8 cellular contexts compared by ENCODE assay signal in the genomic region with DNA sequence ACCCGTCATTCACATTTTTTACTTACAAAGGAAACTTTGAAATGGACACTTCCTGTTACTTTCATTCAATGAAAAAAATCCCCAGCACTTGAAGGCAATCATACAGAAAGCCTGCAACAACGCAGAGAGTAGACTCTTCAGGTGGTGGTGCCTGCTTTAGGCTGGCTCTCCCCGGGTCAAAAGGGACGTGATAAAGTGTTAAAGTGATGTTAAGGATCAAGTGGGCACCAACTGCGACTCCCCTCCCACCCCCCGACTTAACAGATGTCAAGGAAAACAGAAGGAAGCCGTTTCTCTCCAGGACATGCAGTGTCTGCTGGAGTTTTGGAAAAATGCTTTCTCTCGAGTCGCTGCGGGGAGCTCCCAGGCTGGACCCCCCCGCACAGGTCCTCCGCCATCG. TPM values are rescaled to one million over a fixed set of nuclear protein-coding genes. Genes with fewer than 3 reads are reported as not detected.
DNase-seq lines count a peak whose midpoint lies in the region; ATAC-seq and TF ChIP-seq lines count a peak whose summit lies in the region.

No MANE protein-coding gene starts in this region.

- intact Hi-C loops in activated naive CD4-positive, alpha-beta T cell treated with anti-CD3 and anti-CD28 coated beads for 36 hours (cut with micrococcal nuclease): loop anchor here (2.0 kb wide), 1 partner anchor 32 kb away; a partner anchor contains a TSS

- H3K4me3 ChIP-seq in fibroblast of the aortic adventitia (ENCODE audit: low read depth, low read length) (peak overlapping the region; percentile 55), skeletal muscle satellite cell (ENCODE audit: low read length) (peak overlapping the region; percentile 65)

- H3K4me1 ChIP-seq in skeletal muscle satellite cell (ENCODE audit: control insufficient read depth, insufficient read depth, low read length): peaks cover 51% of the 10 kb centered on the region

- peaks cover 9% of the 10 kb centered on the region for H3K27me3 Mint-ChIP-seq in activated naive CD4-positive, alpha-beta T cell treated with anti-CD3 and anti-CD28 coated beads for 36 hours (ENCODE audit: low read depth)
- peaks cover 22 to 27% of the 10 kb centered on the region in 2 donors for H3K27me3 Mint-ChIP-seq in T-cell

- peaks cover 4% of the 10 kb centered on the region for H3K4me1 Mint-ChIP-seq in activated naive CD4-positive, alpha-beta T cell treated with anti-CD3 and anti-CD28 coated beads for 36 hours (ENCODE audit: low read depth)
- peaks cover 7 to 8% (median 7%) of the 10 kb centered on the region in 3 donors for H3K4me1 Mint-ChIP-seq in T-cell

- ATAC-seq in T-cell (replicated peaks in 1 of 4): peak; percentile 34 to 53 (median 50)

- H3K36me3 ChIP-seq in skeletal muscle satellite cell (ENCODE audit: insufficient read depth, low read length): peaks cover 4% of the 10 kb centered on the region

- H3K9me3 ChIP-seq in skeletal muscle satellite cell (replicated peaks; ENCODE audit: low read length): no peaks in the 10 kb centered on the region

- POLR2A ChIA-PET in T-cell (lab: Charles Lee): interaction anchor here in 1 of 2 donors (0.6 kb wide), 1 partner anchor 8 kb away, joined by 3 read pairs; no protein-coding TSS in a partner anchor

- peak overlapping the region; percentile 85 for H3K4me2 ChIP-seq in skeletal muscle satellite cell (ENCODE audit: low read length)

- H3K36me3 Mint-ChIP-seq in activated naive CD4-positive, alpha-beta T cell treated with anti-CD3 and anti-CD28 coated beads for 36 hours (ENCODE audit: low read depth): no peaks in the 10 kb centered on the region
- H3K36me3 Mint-ChIP-seq in T-cell: no peaks in the 10 kb centered on the region

- H3K27ac Mint-ChIP-seq in activated naive CD4-positive, alpha-beta T cell treated with anti-CD3 and anti-CD28 coated beads for 36 hours: no peak overlapping the region
- H3K27ac Mint-ChIP-seq in T-cell: no peak overlapping the region

- no peaks in the 10 kb centered on the region for H3K27me3 ChIP-seq in skeletal muscle satellite cell (ENCODE audit: control insufficient read depth, insufficient read depth, low read length)

- CTCF ChIA-PET in activated naive CD4-positive, alpha-beta T cell treated with anti-CD3 and anti-CD28 coated beads for 36 hours (lab: Charles Lee): interaction anchor here (0.9 kb wide), 1 partner anchor 18 kb away, joined by 3 read pairs; no protein-coding TSS in a partner anchor
- CTCF ChIA-PET in T-cell (lab: Charles Lee): interaction anchor here (0.7 to 0.9 kb wide), 2 partner anchors 485 to 762 kb away, joined by 3 to 9 read pairs; no protein-coding TSS in a partner anchor

- peak; percentile 18 for DNase-seq in activated naive CD4-positive, alpha-beta T cell treated with anti-CD3 and anti-CD28 coated beads for 36 hours
- no peak for DNase-seq in activated naive CD4-positive, alpha-beta T cell treated with Interleukin-2 at 50 U/mL for 16 hours
- DNase-seq in T-cell (peak in 5 of 34 experiments; percentile 2 to 13 (median 11)), fibroblast of the aortic adventitia (ENCODE audit: low read depth) (peak; percentile 22), DMS 273 (lab: John Stamatoyannopoulos, UW; ENCODE audit: unreplicated experiment) (no peak), SIG-M5 treated with dmso at 0.1 percent for 504 hours (lab: John Stamatoyannopoulos, UW; ENCODE audit: unreplicated experiment) (no peak), NCI-H446 treated with DMSO at 0.1 percent for 48 hours (lab: John Stamatoyannopoulos, UW) (no peak)

- TF ChIP-seq CTCF in fibroblast of the aortic adventitia (IDR thresholded peaks at IDR 0.05; ENCODE audit: insufficient read depth, low read length): no peak

- peak overlapping the region; percentile 61 for H3K4me3 Mint-ChIP-seq in activated naive CD4-positive, alpha-beta T cell treated with anti-CD3 and anti-CD28 coated beads for 36 hours
- H3K4me3 Mint-ChIP-seq in T-cell: peak overlapping the region; percentile 79 to 84 (median 80)

- H3K9ac ChIP-seq in skeletal muscle satellite cell (ENCODE audit: low read depth, low read length): peak overlapping the region; percentile 69

- H3K9me3 Mint-ChIP-seq in activated naive CD4-positive, alpha-beta T cell treated with anti-CD3 and anti-CD28 coated beads for 36 hours: no peaks in the 10 kb centered on the region
- H3K9me3 Mint-ChIP-seq in T-cell: no peaks in the 10 kb centered on the region

RNA-seq across cellular contexts. Expression of a gene that starts 0.4 kb away (rescaled TPM):
- under 1 TPM; 0.29 to 0.77 TPM for total RNA-seq in activated naive CD4-positive, alpha-beta T cell treated with anti-CD3 and anti-CD28 coated beads for 36 hours
- total RNA-seq in T-cell: under 1 TPM in 3 of 5 donors, not detected in 2; 0.13 to 0.26 (median 0.16) TPM
- total RNA-seq in fibroblast of the aortic adventitia (ENCODE audit: low replicate concordance): 2.9 and 4.5 TPM in 2 replicates
- total RNA-seq in skeletal muscle satellite cell (2012; rRNA removed): 1.5 and 2.4 TPM in 2 replicates

RNA-seq across cellular contexts. Expression of a gene that starts 31.4 kb away (rescaled TPM):
- not detected for total RNA-seq in activated naive CD4-positive, alpha-beta T cell treated with anti-CD3 and anti-CD28 coated beads for 36 hours
- total RNA-seq in T-cell: not detected
- total RNA-seq in fibroblast of the aortic adventitia (ENCODE audit: low replicate concordance): not detected in 2 replicates
- total RNA-seq in skeletal muscle satellite cell (2012; rRNA removed): not detected in 2 replicates

RNA-seq across cellular contexts. Expression of a gene that starts 32.1 kb away (rescaled TPM):
- total RNA-seq in activated naive CD4-positive, alpha-beta T cell treated with anti-CD3 and anti-CD28 coated beads for 36 hours: 10 to 100 TPM; 35.9 to 37.8 TPM
- total RNA-seq in T-cell: 10 to 100 TPM; 27.1 to 40.4 (median 33.2) TPM
- 53.7 and 54.3 TPM in 2 replicates for total RNA-seq in fibroblast of the aortic adventitia (ENCODE audit: low replicate concordance)
- 47.6 and 51.0 TPM in 2 replicates for total RNA-seq in skeletal muscle satellite cell (2012; rRNA removed)

Comparison
In these comparisons a context has a peak if more than half of its experiments do, and no peak if none do; other contexts are left out.
1. DNase-seq: peak in activated naive CD4-positive, alpha-beta T cell treated with anti-CD3 and anti-CD28 coated beads for 36 hours (single experiment) and fibroblast of the aortic adventitia (single experiment); none in activated naive CD4-positive, alpha-beta T cell treated with Interleukin-2 at 50 U/mL for 16 hours (single experiment), DMS 273 (single experiment), SIG-M5 treated with dmso at 0.1 percent for 504 hours (single experiment) and NCI-H446 treated with DMSO at 0.1 percent for 48 hours (single experiment).